8 cellular contexts compared by ENCODE assay signal in genomic region chr2:69436937-69437750, GRCh38. TPM values are rescaled to one million over a fixed set of nuclear protein-coding genes. Genes with fewer than 3 reads are reported as not detected.
DNase-seq lines count a peak whose midpoint lies in the region; ATAC-seq and TF ChIP-seq lines count a peak whose summit lies in the region.

TSS of gene NFU1 (minus strand) at chr2:69437435. CDS start at chr2:69437422, 13 bp downstream.

- TF ChIP-seq CTCF in GM13976 (IDR thresholded peaks at IDR 0.05; ENCODE audit: borderline replicate concordance, control extremely low read depth, extremely low read depth, insufficient read depth, missing control alignments) (peak; percentile 57), heart right ventricle (IDR thresholded peaks at IDR 0.05) (peak; percentile 64 to 82 (median 75)), progenitor cell of endocrine pancreas (IDR thresholded peaks at IDR 0.05; ENCODE audit: unreplicated experiment) (peak; percentile 64)

- H3K9me3 ChIP-seq in heart right ventricle: no peaks in the 10 kb centered on the region

- ATAC-seq in HG02870 (IDR thresholded peaks at IDR 0.05; ENCODE audit: unreplicated experiment): peak; percentile 93
- peak; percentile 98 to 99 (median 99) for ATAC-seq in heart right ventricle

- peak within 1 kb of the TSS; percentile 92 to 98 (median 95) for H3K27ac ChIP-seq in heart right ventricle

- peaks cover 2% of the 10 kb centered on the region for H3K36me3 Mint-ChIP-seq in progenitor cell of endocrine pancreas (ENCODE audit: insufficient read depth)

- peak within 1 kb of the TSS; percentile 69 to 95 (median 88) for H3K4me3 ChIP-seq in heart right ventricle

- peaks cover 17% of the 10 kb centered on the region for H3K4me1 Mint-ChIP-seq in progenitor cell of endocrine pancreas (ENCODE audit: low read depth)

- peak within 1 kb of the TSS; percentile 99 for H3K27ac Mint-ChIP-seq in progenitor cell of endocrine pancreas

- peak within 1 kb of the TSS; percentile 97 for H3K4me3 Mint-ChIP-seq in progenitor cell of endocrine pancreas (ENCODE audit: low read depth)

- in situ Hi-C loops in GM13976 (cut with MboI; ENCODE audit: low sequenced_read_pairs, unreplicated experiment): no loop called here

- no peaks in the 10 kb centered on the region for H3K27me3 ChIP-seq in heart right ventricle

- H3K36me3 ChIP-seq in heart right ventricle: peaks cover 0 to under 1% (median 0%) of the 10 kb centered on the region in 9 donors

- DNase-seq in GM13976 (ENCODE audit: low spot score): peak; percentile 98
- peak; percentile 79 for DNase-seq in NCI-H146 treated with DMSO at 0.1 percent for 48 hours (lab: John Stamatoyannopoulos, UW; ENCODE audit: unreplicated experiment)
- peak; percentile 94 for DNase-seq in amniotic epithelial cell (ENCODE audit: low read depth)
- DNase-seq in heart right ventricle: peak; percentile 94 to 95
- DNase-seq in progenitor cell of endocrine pancreas (ENCODE audit: low spot score, unreplicated experiment): peak; percentile 90
- DNase-seq in ureter (ENCODE audit: low spot score): peak; percentile 91

- WGBS in heart right ventricle, 2 donors: 0 to 1% methylated on average over 60 of the region's 60 CpGs

- H3K9me3 Mint-ChIP-seq in progenitor cell of endocrine pancreas (ENCODE audit: low read depth): no peaks in the 10 kb centered on the region

- H3K4me1 ChIP-seq in heart right ventricle: peaks cover 0 to 40% (median 25%) of the 10 kb centered on the region in 9 donors

- intact Hi-C loops in T-helper 1 cell treated with Interleukin-12 subunit alpha and Interleukin-12 subunit beta and Interleukin-4 antibody, amounts not matched to agents 30 ng/mL and 1 ng/mL, for 36 hours (cut with micrococcal nuclease): loop anchor here (1.0 to 5.0 kb wide), 9 partner anchors 40 to 1278 kb away; partner anchors contain the start of genes GFPT1, GMCL1 and SNRPG
- intact Hi-C loops in heart right ventricle (cut with DNase I): loop anchor here in 2 of 10 donors (5.0 kb wide), 1 partner anchor 50 kb away; the partner anchor contains the start of gene GFPT1 (in 2 of the 2)

- H3K27me3 Mint-ChIP-seq in progenitor cell of endocrine pancreas: no peaks in the 10 kb centered on the region

RNA-seq across cellular contexts. Expression of gene NFU1, which starts in this region (rescaled TPM):
- total RNA-seq in T-helper 1 cell treated with Interleukin-12 subunit alpha and Interleukin-12 subunit beta and Interleukin-4 antibody, amounts not matched to agents 30 ng/mL and 1 ng/mL, for 36 hours: 17.2 and 17.9 TPM in 2 replicates
- total RNA-seq in heart right ventricle (100 to 1,000 TPM in 9 of 10 donors, 10 to 100 TPM in 1; 97.9 to 148 (median 125) TPM), progenitor cell of endocrine pancreas (41.6 and 44.1 TPM in 2 replicates), ureter (39.4 TPM)
- polyA plus RNA-seq in heart right ventricle: 10 to 100 TPM; 72.0 to 87.4 TPM

Comparison
In these comparisons a context has a peak if more than half of its experiments do, and no peak if none do; other contexts are left out.
1. Peak in every context shown above with its lines: DNase-seq, ATAC-seq, H3K4me3 ChIP-seq and H3K27ac ChIP-seq.